Comparison of ENCODE assay signal across 1 cellular context in the genomic region with DNA sequence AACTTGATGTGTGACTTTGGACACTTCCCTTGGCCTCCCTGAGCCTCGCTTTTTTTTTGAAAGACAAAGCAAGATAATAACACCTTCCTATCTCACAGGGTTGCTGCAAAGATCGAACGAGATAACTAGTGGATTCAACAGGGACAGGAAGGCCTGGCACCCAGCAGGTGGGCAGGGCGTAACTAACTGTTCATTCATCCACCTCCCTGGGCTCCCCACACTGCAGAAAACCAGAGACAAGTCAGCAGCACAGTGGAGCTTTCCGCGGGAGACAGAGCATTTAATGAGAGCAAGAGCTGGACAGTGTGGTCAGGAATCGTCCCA.
TF ChIP-seq lines count a peak whose summit lies in the region.

No MANE protein-coding gene starts in this region.

TF ChIP-seq in liver, 16 proteins besides CTCF, POLR2A, EP300 and RAD21:
- TF ChIP-seq REST (IDR thresholded peaks at IDR 0.05) (no peak), RXRA (IDR thresholded peaks at IDR 0.05) (no peak), NR2F2 (IDR thresholded peaks at IDR 0.05) (no peak), YY1 (IDR thresholded peaks at IDR 0.05) (no peak), GABPA (IDR thresholded peaks at IDR 0.05 in 1 of 2, conservative IDR thresholded peaks at IDR 0.05 in 1 of 2) (no peak), FOXA2 (IDR thresholded peaks at IDR 0.05) (no peak), HNF4G (IDR thresholded peaks at IDR 0.05) (no peak), ZBTB33 (IDR thresholded peaks at IDR 0.05) (no peak), ATF3 (IDR thresholded peaks at IDR 0.05) (no peak), SP1 (IDR thresholded peaks at IDR 0.05) (no peak), HNF4A (conservative IDR thresholded peaks at IDR 0.05) (peak in 1 of 2 donors; percentile 21), EGR1 (IDR thresholded peaks at IDR 0.05; ENCODE audit: low read depth in 2 of 2) (no peak), JUND (IDR thresholded peaks at IDR 0.05) (peak; percentile 23 to 29), MAX (IDR thresholded peaks at IDR 0.05) (no peak), FOXA1 (IDR thresholded peaks at IDR 0.05) (no peak)
